Comparison of ENCODE assay signal across 10 cellular contexts in the genomic region with DNA sequence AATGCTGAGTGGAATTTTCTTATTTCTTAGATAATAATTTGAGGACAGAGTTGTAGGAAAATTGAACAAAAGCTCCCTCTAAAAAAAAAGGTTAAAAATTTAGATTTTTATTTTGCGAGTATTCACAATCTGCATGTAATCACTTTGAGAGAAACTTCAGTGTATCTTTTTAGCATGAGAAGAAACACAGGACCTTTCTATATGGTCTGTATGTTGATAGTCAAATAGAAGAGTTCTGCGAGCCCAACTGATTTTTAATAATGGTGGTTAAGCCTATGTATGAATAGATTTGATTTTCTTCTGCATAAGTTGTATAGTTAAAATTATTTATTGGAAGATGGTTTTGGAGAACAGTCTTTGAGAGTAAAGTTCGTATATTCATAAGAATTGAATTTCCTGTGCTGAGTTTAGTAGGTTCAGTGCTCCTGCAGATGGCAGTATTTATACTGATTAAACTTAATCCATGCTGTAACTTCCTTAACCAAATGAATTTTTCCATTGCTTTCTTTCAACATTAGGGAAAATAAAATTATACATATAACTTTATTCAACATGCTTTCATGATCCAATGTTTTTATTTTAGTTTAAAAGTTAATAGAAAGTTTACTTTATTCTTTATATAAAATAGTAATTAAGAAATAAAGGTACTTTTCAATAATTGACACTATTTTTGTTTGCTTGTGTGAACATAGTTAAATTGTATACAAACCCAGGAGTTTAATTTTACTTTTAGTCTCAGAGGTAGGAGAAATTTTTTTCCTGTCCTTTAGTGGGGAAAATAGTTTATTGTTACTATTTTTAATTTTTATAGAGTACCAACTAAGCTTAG. TPM values are rescaled to one million over a fixed set of nuclear protein-coding genes. Genes with fewer than 3 reads are reported as not detected.
A peak's percentile ranks its signal among the peaks of the same experiment; 100 is the strongest.
DNase-seq lines count a peak whose midpoint lies in the region; FAIRE-seq and TF ChIP-seq lines count a peak whose summit lies in the region.
"Had no signal": no experiment of that assay in that cellular context is flagged by ENCODE, and none has a peak within 500 bp of the region (broad histone marks: within the 10 kb centered on the region; RNA-seq: fewer than 3 reads in every experiment).

No MANE protein-coding gene starts in this region.

- peaks cover 90% of the 10 kb centered on the region for H3K79me2 ChIP-seq in Karpas-422 (ENCODE audit: low read length)

- no peaks in the 10 kb centered on the region for H3K27me3 ChIP-seq in BE2C
- no peaks in the 10 kb centered on the region for H3K27me3 ChIP-seq in Karpas-422 (ENCODE audit: low read length)
- H3K27me3 ChIP-seq: neutrophil had no signal

- TF ChIP-seq CTCF in BE2C (IDR thresholded peaks at IDR 0.05; ENCODE audit: low read depth, low read length) (peak; percentile 50), brain (conservative IDR thresholded peaks at IDR 0.05) (peak; percentile 45 to 64)

- H3K4me1 Mint-ChIP-seq in brain = peaks cover 23% of the 10 kb centered on the region

- H3K27ac ChIP-seq in Karpas-422 (ENCODE audit: low read length) = no peak overlapping the region
- H3K27ac ChIP-seq: neutrophil had no signal

- H3K27me3 Mint-ChIP-seq in brain = no peaks in the 10 kb centered on the region

- H3K9me2 ChIP-seq in Karpas-422 (replicated peaks; ENCODE audit: insufficient read depth, low read length) = no peaks in the 10 kb centered on the region

- H3K9ac ChIP-seq in Karpas-422 (ENCODE audit: low read length) = no peak overlapping the region

- H3K27ac Mint-ChIP-seq in brain = peak overlapping the region in 4 of 5 experiments; percentile 18 to 65 (median 48)

- H3K9me3 Mint-ChIP-seq in brain = no peaks in the 10 kb centered on the region

- H3K36me3 Mint-ChIP-seq in brain = peaks cover 58% of the 10 kb centered on the region

- no peak overlapping the region for H3K4me3 Mint-ChIP-seq in brain

- no peak overlapping the region for H3K4me2 ChIP-seq in Karpas-422 (ENCODE audit: low read depth, low read length, poor library complexity, severe bottlenecking)

- peaks cover 36% of the 10 kb centered on the region for H4K20me1 ChIP-seq in Karpas-422 (ENCODE audit: insufficient read depth, low read depth, low read length)

- H2AFZ ChIP-seq in Karpas-422 (ENCODE audit: low read length) = no peak overlapping the region

- H3K36me3 ChIP-seq in BE2C = peaks cover 87% of the 10 kb centered on the region
- peaks cover 75% of the 10 kb centered on the region for H3K36me3 ChIP-seq in Karpas-422 (ENCODE audit: insufficient read depth, low read length)

- FAIRE-seq in HTR-8/SVneo (lab: Jason Lieb, UNC) = no peak

- no peaks in the 10 kb centered on the region for H3K4me1 ChIP-seq in BE2C
- H3K4me1 ChIP-seq in Karpas-422 (ENCODE audit: low read length) = no peaks in the 10 kb centered on the region

- H3K9me3 ChIP-seq in BE2C (no peaks in the 10 kb centered on the region), Karpas-422 (ENCODE audit: low read length) (no peaks in the 10 kb centered on the region)
- H3K9me3 ChIP-seq: neutrophil had no signal

- no peak for DNase-seq in BE2C
- DNase-seq in Karpas-422 = peak; percentile 45
- DNase-seq in medulla oblongata (ENCODE audit: extremely low spot score) = peak; percentile 26
- no peak for DNase-seq in stimulated activated CD4-positive, alpha-beta T cell treated with anti-CD3 and anti-CD28 coated beads, Interleukin-4, amount 100 ng/mL, for 24 hours
- no peak for DNase-seq in activated CD4-positive, alpha-beta T cell treated with anti-CD3 and anti-CD28 coated beads, Interleukin-2, amount 50 U/mL, for 4 hours
- DNase-seq in midbrain (lab: John Stamatoyannopoulos, UW) = no peak
- DNase-seq in HTR-8/SVneo (ENCODE audit: insufficient read length, low spot score) = no peak
- DNase-seq: SHP77 treated with DMSO at 0.1 percent for 48 hours had no signal

- H3K4me3 ChIP-seq in BE2C (ENCODE audit: low read depth, low read length) = no peak overlapping the region
- no peak overlapping the region for H3K4me3 ChIP-seq in Karpas-422 (ENCODE audit: low read length)

RNA-seq across cellular contexts. Expression of gene TCERG1, which starts 19.6 kb away (rescaled TPM):
- polyA plus RNA-seq in BE2C (2012; ENCODE audit: insufficient read depth, insufficient read length, low read depth) = 56.6 TPM
- 72.9 and 144 TPM in 2 replicates for total RNA-seq in Karpas-422 (2014; rRNA removed; shearing (Covaris generic); ENCODE audit: low replicate concordance)
- 13.0 TPM for polyA plus RNA-seq in brain (ENCODE audit: insufficient read depth, low read depth, low replicate concordance)

RNA-seq across cellular contexts. Expression of gene GPR151, which starts 49.3 kb away (rescaled TPM):
- polyA plus RNA-seq in BE2C (2012; ENCODE audit: insufficient read depth, insufficient read length, low read depth) = not detected
- total RNA-seq in Karpas-422 (2014; rRNA removed; shearing (Covaris generic); ENCODE audit: low replicate concordance) = not detected in 2 replicates
- not detected for polyA plus RNA-seq in brain (ENCODE audit: insufficient read depth, low read depth, low replicate concordance)

Comparison
In these comparisons a context has a peak if more than half of its experiments do, and no peak if none do; other contexts are left out.
1. DNase-seq: peak in Karpas-422 (single experiment) and medulla oblongata (single experiment); none in BE2C (single experiment), stimulated activated CD4-positive, alpha-beta T cell treated with anti-CD3 and anti-CD28 coated beads, Interleukin-4, amount 100 ng/mL, for 24 hours (single experiment), activated CD4-positive, alpha-beta T cell treated with anti-CD3 and anti-CD28 coated beads, Interleukin-2, amount 50 U/mL, for 4 hours (0 of 2), midbrain (single experiment) and HTR-8/SVneo (single experiment).